20 cellular contexts compared by ENCODE assay signal in the genomic region with DNA sequence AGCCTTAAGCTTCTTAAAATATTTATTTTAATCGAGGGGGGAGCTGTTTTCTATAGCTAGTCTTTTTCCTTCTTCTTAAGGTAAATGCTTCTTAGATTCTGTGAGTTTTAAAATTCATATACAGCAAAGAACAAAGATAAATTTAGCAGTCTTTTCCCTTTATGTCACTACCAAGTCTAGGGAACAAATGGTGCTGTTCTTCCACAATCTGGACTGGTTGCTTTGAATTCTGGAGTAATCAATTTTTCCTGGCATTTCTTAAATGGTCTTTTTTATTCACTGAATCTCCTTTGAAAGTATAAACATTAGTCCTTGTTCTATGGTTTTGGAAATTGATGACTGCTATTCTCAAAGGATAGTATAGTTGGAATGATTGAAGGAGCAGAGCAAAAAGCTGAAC.
"Had no signal": no experiment of that assay in that cellular context is flagged by ENCODE, and none has a peak within 500 bp of the region (broad histone marks: within the 10 kb centered on the region; RNA-seq: fewer than 3 reads in every experiment).

No MANE protein-coding gene starts in this region.

- DNase-seq: activated CD4-positive, alpha-beta T cell treated with anti-CD3 and anti-CD28 coated beads, Interleukin-2, amount 50 U/mL, for 1 hour; activated CD4-positive, CD25-positive, alpha-beta regulatory T cell; activated naive CD8-positive, alpha-beta T cell treated with anti-CD3 and anti-CD28 coated beads, Interleukin-2, amount 10 ng/mL, durations not matched to agents 7 days and 5 days; anterior cingulate cortex; brain microvascular endothelial cell; cerebellar nuclear complex; head of caudate nucleus; immature natural killer cell; lower lobe of right lung; midbrain; retina; stimulated activated CD4-positive, alpha-beta T cell treated with anti-CD3 and anti-CD28 coated beads, Interleukin-2, amount 100 ng/mL, for 48 hours; stimulated activated naive CD4-positive, alpha-beta T cell treated with Interleukin-2 at 50 U/mL for 16 hours; trophoblast cell had no signal

- H3K27ac ChIP-seq: brain microvascular endothelial cell, epithelial cell of prostate, lower lobe of right lung, parathyroid adenoma, suprapubic skin had no signal

- H3K9me3 Mint-ChIP-seq: activated naive CD8-positive, alpha-beta T cell treated with anti-CD3 and anti-CD28 coated beads, Interleukin-2, amount 10 ng/mL, durations not matched to agents 7 days and 5 days; activated T-helper 1 cell treated with anti-CD3 and anti-CD28 coated beads, Interleukin-12 subunit alpha, Interleukin-12 subunit beta, Interleukin-2, Interleukin-4 antibody, amounts not matched to agents 30 ng/mL and 10 ng/mL and 1 ng/mL, durations not matched to agents 14 hours and 24 hours and 36 hours; T-helper 2 cell treated with Interferon-gamma antibody and Interleukin-4, amounts not matched to agents 5 μg/mL and 100 μg/mL, for 36 hours had no signal

- ATAC-seq: lower lobe of right lung had no signal

- H3K27me3 Mint-ChIP-seq: activated naive CD8-positive, alpha-beta T cell treated with anti-CD3 and anti-CD28 coated beads, Interleukin-2, amount 10 ng/mL, durations not matched to agents 7 days and 5 days; dendritic cell treated with granulocyte-macrophage colony-stimulating factor and Interleukin-4, amounts not matched to agents 40 ng/mL and 50 ng/mL, for 4 days had no signal

- H3K36me3 Mint-ChIP-seq: activated naive CD8-positive, alpha-beta T cell treated with anti-CD3 and anti-CD28 coated beads, Interleukin-2, amount 10 ng/mL, durations not matched to agents 7 days and 5 days had no signal

- H3K9me3 ChIP-seq: lower lobe of right lung, suprapubic skin had no signal

- H3K4me1 ChIP-seq: lower lobe of right lung, parathyroid adenoma, suprapubic skin had no signal

- H3K27ac Mint-ChIP-seq: activated naive CD8-positive, alpha-beta T cell treated with anti-CD3 and anti-CD28 coated beads, Interleukin-2, amount 10 ng/mL, durations not matched to agents 7 days and 5 days; activated T-helper 1 cell treated with anti-CD3 and anti-CD28 coated beads, Interleukin-12 subunit alpha, Interleukin-12 subunit beta, Interleukin-2, Interleukin-4 antibody, amounts not matched to agents 30 ng/mL and 10 ng/mL and 1 ng/mL, durations not matched to agents 14 hours and 24 hours and 36 hours; dendritic cell treated with granulocyte-macrophage colony-stimulating factor and Interleukin-4, amounts not matched to agents 40 ng/mL and 50 ng/mL, for 4 days; immature natural killer cell; T-helper 2 cell treated with Interferon-gamma antibody and Interleukin-4, amounts not matched to agents 5 μg/mL and 100 μg/mL, for 36 hours had no signal

- H2AFZ ChIP-seq: parathyroid adenoma had no signal

- H3K79me2 ChIP-seq: parathyroid adenoma had no signal

- H3K36me3 ChIP-seq: brain microvascular endothelial cell, lower lobe of right lung, suprapubic skin had no signal

- H3K27me3 ChIP-seq: brain microvascular endothelial cell, suprapubic skin had no signal

- H3K4me3 ChIP-seq: lower lobe of right lung, suprapubic skin had no signal

- H3K4me3 Mint-ChIP-seq: activated naive CD8-positive, alpha-beta T cell treated with anti-CD3 and anti-CD28 coated beads, Interleukin-2, amount 10 ng/mL, durations not matched to agents 7 days and 5 days; activated T-helper 1 cell treated with anti-CD3 and anti-CD28 coated beads, Interleukin-12 subunit alpha, Interleukin-12 subunit beta, Interleukin-2, Interleukin-4 antibody, amounts not matched to agents 30 ng/mL and 10 ng/mL and 1 ng/mL, durations not matched to agents 14 hours and 24 hours and 36 hours; dendritic cell treated with granulocyte-macrophage colony-stimulating factor and Interleukin-4, amounts not matched to agents 40 ng/mL and 50 ng/mL, for 4 days; immature natural killer cell; T-helper 2 cell treated with Interferon-gamma antibody and Interleukin-4, amounts not matched to agents 5 μg/mL and 100 μg/mL, for 36 hours had no signal

- H3K9ac ChIP-seq: parathyroid adenoma had no signal

- H3K4me1 Mint-ChIP-seq: activated naive CD8-positive, alpha-beta T cell treated with anti-CD3 and anti-CD28 coated beads, Interleukin-2, amount 10 ng/mL, durations not matched to agents 7 days and 5 days; immature natural killer cell had no signal
